ENCODE assay signal across 8 cellular contexts in genomic region chr15:80072285-80072684, GRCh38. TPM values are rescaled to one million over a fixed set of nuclear protein-coding genes. Genes with fewer than 3 reads are reported as not detected.
DNase-seq lines count a peak whose midpoint lies in the region; ATAC-seq, FAIRE-seq and TF ChIP-seq lines count a peak whose summit lies in the region.

No MANE protein-coding gene starts in this region.

- H3K27ac ChIP-seq in OCI-LY3 (ENCODE audit: low read length) = peak overlapping the region; percentile 43
- H3K27ac ChIP-seq in breast epithelium = no peak overlapping the region
- no peak overlapping the region for H3K27ac ChIP-seq in small intestine (ENCODE audit: low read depth in 1 of 2, low read length in 1 of 2)

- H3K4me1 ChIP-seq in OCI-LY3 (ENCODE audit: low read length) (peaks cover 43% of the 10 kb centered on the region), breast epithelium (peaks cover 0 to 9% of the 10 kb centered on the region in 2 donors), small intestine (ENCODE audit: control insufficient read depth in 2 of 2, insufficient read depth in 1 of 2, low read depth in 1 of 2, low read length in 1 of 2) (no peaks in the 10 kb centered on the region)

- peak; percentile 76 for ATAC-seq in GM21825 (IDR thresholded peaks at IDR 0.05; ENCODE audit: unreplicated experiment)

- TF ChIP-seq CTCF in OCI-LY3 (IDR thresholded peaks at IDR 0.05; ENCODE audit: low read depth, low read length) (no peak), breast epithelium (IDR thresholded peaks at IDR 0.05) (no peak), lower leg skin (IDR thresholded peaks at IDR 0.05) (no peak)

- WGBS in small intestine, 3 donors = 1 to 6% (median 5%) methylated on average over 1 of the region's 1 CpG
- WGBS in lower leg skin, 2 donors = 0 to 8% methylated on average over 1 of the region's 1 CpG

- FAIRE-seq in small intestine (lab: Jason Lieb, UNC) = peak; percentile 80

- peak; percentile 76 for DNase-seq in GDM1 (lab: John Stamatoyannopoulos, UW)
- peak; percentile 59 for DNase-seq in KG1 (lab: John Stamatoyannopoulos, UW)
- no peak for DNase-seq in breast epithelium (ENCODE audit: low spot score in 2 of 2)
- DNase-seq in iPS-NIHi7 (ENCODE audit: extremely low spot score) = peak; percentile 49
- DNase-seq in small intestine = peak; percentile 91
- DNase-seq in lower leg skin (ENCODE audit: low spot score in 2 of 2) = no peak

- H3K27me3 ChIP-seq in OCI-LY3 (ENCODE audit: low read depth, low read length) (no peaks in the 10 kb centered on the region), breast epithelium (no peaks in the 10 kb centered on the region), small intestine (ENCODE audit: control insufficient read depth in 2 of 2, insufficient read depth in 2 of 2, low read length in 2 of 2) (no peaks in the 10 kb centered on the region)

- peaks cover 82% of the 10 kb centered on the region for H4K20me1 ChIP-seq in OCI-LY3 (ENCODE audit: insufficient read depth, low read length)

- peak overlapping the region; percentile 70 for H3K4me2 ChIP-seq in OCI-LY3 (ENCODE audit: low read length)

- H3K9me3 ChIP-seq in OCI-LY3 (ENCODE audit: insufficient read depth, low read length) (no peaks in the 10 kb centered on the region), breast epithelium (no peaks in the 10 kb centered on the region), small intestine (ENCODE audit: control insufficient read depth, low read depth) (no peaks in the 10 kb centered on the region)

- TF ChIP-seq POLR2A in breast epithelium (IDR thresholded peaks at IDR 0.05) (no peak), lower leg skin (IDR thresholded peaks at IDR 0.05) (no peak)

- H3K36me3 ChIP-seq in OCI-LY3 (replicated peaks; ENCODE audit: low read depth, low read length) = peaks cover 4% of the 10 kb centered on the region
- H3K36me3 ChIP-seq in breast epithelium = no peaks in the 10 kb centered on the region
- no peaks in the 10 kb centered on the region for H3K36me3 ChIP-seq in small intestine (ENCODE audit: control insufficient read depth in 2 of 2, insufficient read depth in 2 of 2, low read length in 2 of 2)

- intact Hi-C loops in breast epithelium (cut with DNase I; ENCODE audit: low total_unique reads) (no loop called here), lower leg skin (cut with DNase I; ENCODE audit: low total_unique reads) (no loop called here)

- H2AFZ ChIP-seq in OCI-LY3 (ENCODE audit: low read depth, low read length) = no peak overlapping the region

- H3K9ac ChIP-seq in OCI-LY3 (ENCODE audit: low read length) = peak overlapping the region; percentile 29

- H3K4me3 ChIP-seq in OCI-LY3 (ENCODE audit: low read length) (peak overlapping the region; percentile 65), breast epithelium (peak overlapping the region; percentile 33 to 48 (median 39)), small intestine (ENCODE audit: low read depth in 1 of 2, low read length in 2 of 2) (no peak overlapping the region), lower leg skin (ENCODE audit: low read depth, poor library complexity, severe bottlenecking) (no peak overlapping the region)

- peaks cover 100% of the 10 kb centered on the region for H3K79me2 ChIP-seq in OCI-LY3 (ENCODE audit: low read length)

RNA-seq across cellular contexts. Expression of gene ZFAND6, which starts 12.8 kb away (rescaled TPM):
- total RNA-seq in breast epithelium (100 to 1,000 TPM; 141 to 193 (median 159) TPM), lower leg skin (100 to 1,000 TPM in 3 of 4 donors, 10 to 100 TPM in 1; 95.6 to 139 (median 107) TPM)
- polyA plus RNA-seq in small intestine = 10 to 100 TPM; 66.9 to 97.3 (median 90.5) TPM

Comparison
In these comparisons a context has a peak if more than half of its experiments do, and no peak if none do; other contexts are left out.
1. DNase-seq: peak in GDM1 (single experiment), KG1 (single experiment), iPS-NIHi7 (single experiment) and small intestine (single experiment); none in breast epithelium (0 of 2) and lower leg skin (0 of 2).
2. H3K4me3 ChIP-seq: peak in OCI-LY3 (single experiment) and breast epithelium (3 of 3); none in small intestine (0 of 2) and lower leg skin (single experiment).